8 cellular contexts compared by ENCODE assay signal in genomic region chr10:52314007-52314821, GRCh38. TPM values are rescaled to one million over a fixed set of nuclear protein-coding genes. Genes with fewer than 3 reads are reported as not detected.
DNase-seq lines count a peak whose midpoint lies in the region; ATAC-seq, FAIRE-seq and TF ChIP-seq lines count a peak whose summit lies in the region.

Gene DKK1, plus strand, starts transcription at chr10:52314281. Its CDS starts 154 bp downstream, at chr10:52314435.

- no peaks in the 10 kb centered on the region for H3K9me3 ChIP-seq in HUES6 (ENCODE audit: control insufficient read depth, insufficient read depth, low read depth, low read length)

- no peak for FAIRE-seq in GM12891 (lab: Jason Lieb, UNC)

- H3K4me1 Mint-ChIP-seq in activated T-cell treated with anti-CD3 and anti-CD28 coated beads, Interleukin-2, amount 50 U/mL, for 24 hours (ENCODE audit: low read depth) = peaks cover 13% of the 10 kb centered on the region
- H3K4me1 Mint-ChIP-seq in activated B cell treated with CpG ODN at 0.5 μM for 24 hours (peaks cover 22% of the 10 kb centered on the region), natural killer cell (peaks cover 12 to 22% of the 10 kb centered on the region in 2 donors)

- intact Hi-C loops in activated B cell treated with CpG ODN at 0.5 μM for 24 hours (cut with micrococcal nuclease) = no loop called here
- intact Hi-C loops in natural killer cell (cut with micrococcal nuclease) = no loop called here

- ATAC-seq in activated B cell treated with CpG ODN at 0.5 μM for 24 hours (ENCODE audit: low read depth) = peak; percentile 80
- ATAC-seq in natural killer cell = peak; percentile 53 to 70 (median 65)
- no peak for ATAC-seq in GM21576 (IDR thresholded peaks at IDR 0.05; ENCODE audit: unreplicated experiment)

- H3K4me3 ChIP-seq in HUES6 (ENCODE audit: low read depth, low read length) (peak within 1 kb of the TSS; percentile 72), foreskin fibroblast (ENCODE audit: low read depth in 1 of 2, low read length in 2 of 2) (peak within 1 kb of the TSS; percentile 71 to 97)

- TF ChIP-seq CTCF in activated B cell treated with CpG ODN at 0.5 μM for 24 hours (IDR thresholded peaks at IDR 0.05) (peak; percentile 17), foreskin fibroblast (IDR thresholded peaks at IDR 0.05; ENCODE audit: low read depth, low read length) (peak; percentile 82), natural killer cell (IDR thresholded peaks at IDR 0.05) (peak; percentile 42)

- no peaks in the 10 kb centered on the region for H3K36me3 ChIP-seq in HUES6 (ENCODE audit: control insufficient read depth, insufficient read depth, low read length)

- DNase-seq in activated T-cell treated with anti-CD3 and anti-CD28 coated beads, Interleukin-2, amount 50 U/mL, for 24 hours = peak; percentile 37
- no peak for DNase-seq in activated T-cell treated with anti-CD3 and anti-CD28 coated beads for 4 hours
- DNase-seq in activated B cell treated with CpG ODN at 0.5 μM for 24 hours = peak; percentile 39
- peak; percentile 85 to 94 for DNase-seq in foreskin fibroblast
- peak; percentile 21 for DNase-seq in natural killer cell
- no peak for DNase-seq in GM12891 (ENCODE audit: insufficient read length, low spot score)

- POLR2A ChIA-PET in activated B cell treated with CpG ODN at 0.5 μM for 24 hours (lab: Charles Lee) = no interaction called here

- no peaks in the 10 kb centered on the region for H3K9me3 Mint-ChIP-seq in activated T-cell treated with anti-CD3 and anti-CD28 coated beads, Interleukin-2, amount 50 U/mL, for 24 hours
- H3K9me3 Mint-ChIP-seq in activated B cell treated with CpG ODN at 0.5 μM for 24 hours (no peaks in the 10 kb centered on the region), natural killer cell (no peaks in the 10 kb centered on the region)

- H3K27me3 Mint-ChIP-seq in activated T-cell treated with anti-CD3 and anti-CD28 coated beads, Interleukin-2, amount 50 U/mL, for 24 hours = peaks cover 69% of the 10 kb centered on the region
- H3K27me3 Mint-ChIP-seq in activated B cell treated with CpG ODN at 0.5 μM for 24 hours (peaks cover 41% of the 10 kb centered on the region), natural killer cell (ENCODE audit: low read depth in 2 of 2) (peaks cover 44 to 71% of the 10 kb centered on the region in 2 donors)

- peaks cover 9% of the 10 kb centered on the region; the same call in 1 of the 2 replicates for H3K4me1 ChIP-seq in HUES6 (ENCODE audit: control insufficient read depth, insufficient read depth, low read length)

- H3K9ac ChIP-seq in HUES6 (ENCODE audit: low read length) = peak within 1 kb of the TSS; percentile 80

- no peaks in the 10 kb centered on the region for H3K36me3 Mint-ChIP-seq in activated T-cell treated with anti-CD3 and anti-CD28 coated beads, Interleukin-2, amount 50 U/mL, for 24 hours (ENCODE audit: low read depth)
- H3K36me3 Mint-ChIP-seq in activated B cell treated with CpG ODN at 0.5 μM for 24 hours (ENCODE audit: low read depth) = no peaks in the 10 kb centered on the region
- H3K36me3 Mint-ChIP-seq in natural killer cell = peaks cover 7% of the 10 kb centered on the region

- TF ChIP-seq POLR2A in GM12891 (IDR thresholded peaks at IDR 0.05; ENCODE audit: low read depth, low read length) = no peak

- CTCF ChIA-PET in activated B cell treated with CpG ODN at 0.5 μM for 24 hours (lab: Charles Lee) = interaction anchor here (0.8 to 1.3 kb wide), 2 partner anchors 173 to 175 kb away, joined by 3 read pairs; no protein-coding TSS in a partner anchor

- no peak within 1 kb of the TSS for H3K27ac Mint-ChIP-seq in activated T-cell treated with anti-CD3 and anti-CD28 coated beads, Interleukin-2, amount 50 U/mL, for 24 hours
- H3K27ac Mint-ChIP-seq in activated B cell treated with CpG ODN at 0.5 μM for 24 hours (no peak within 1 kb of the TSS), natural killer cell (no peak within 1 kb of the TSS)

- no peak within 1 kb of the TSS; the same call in 1 of the 2 replicates for H3K27ac ChIP-seq in HUES6 (ENCODE audit: low read depth, low read length)

- peaks cover 83% of the 10 kb centered on the region for H3K27me3 ChIP-seq in HUES6 (ENCODE audit: control insufficient read depth, insufficient read depth, low read length)

- H3K4me3 Mint-ChIP-seq in activated T-cell treated with anti-CD3 and anti-CD28 coated beads, Interleukin-2, amount 50 U/mL, for 24 hours = peak within 1 kb of the TSS; percentile 47
- H3K4me3 Mint-ChIP-seq in activated B cell treated with CpG ODN at 0.5 μM for 24 hours (peak within 1 kb of the TSS; percentile 83), natural killer cell (peak within 1 kb of the TSS; percentile 78)

TF ChIP-seq in GM12891, 5 proteins besides CTCF, POLR2A, EP300 and RAD21:
- TF ChIP-seq POLR2AphosphoS5 (IDR thresholded peaks at IDR 0.05; ENCODE audit: low read depth, low read length) = no peak
- TF ChIP-seq SPI1 (IDR thresholded peaks at IDR 0.05; ENCODE audit: low read depth, low read length) = no peak
- TF ChIP-seq TAF1 (IDR thresholded peaks at IDR 0.05; ENCODE audit: low read depth, low read length) = no peak
- no peak for TF ChIP-seq PAX5 (IDR thresholded peaks at IDR 0.05; ENCODE audit: insufficient read depth, low read length, severe bottlenecking)
- TF ChIP-seq POU2F2 (IDR thresholded peaks at IDR 0.05; ENCODE audit: low read depth, low read length) = no peak
TF ChIP-seq in GM12891: peak in this region for 0.

RNA-seq across cellular contexts. Expression of gene DKK1, which starts in this region (rescaled TPM):
- not detected in 2 replicates for total RNA-seq in activated B cell treated with CpG ODN at 0.5 μM for 24 hours
- not detected for total RNA-seq in natural killer cell
- polyA plus RNA-seq in GM12891 (2012; ENCODE audit: low read depth, missing spikeins) = not detected

Comparison
In these comparisons a context has a peak if more than half of its experiments do, and no peak if none do; other contexts are left out.
1. DNase-seq: peak in activated T-cell treated with anti-CD3 and anti-CD28 coated beads, Interleukin-2, amount 50 U/mL, for 24 hours (single experiment) and foreskin fibroblast (2 of 2); none in activated T-cell treated with anti-CD3 and anti-CD28 coated beads for 4 hours (single experiment) and GM12891 (single experiment).
2. Peak in DNase-seq and ATAC-seq in activated B cell treated with CpG ODN at 0.5 μM for 24 hours; RNA of the gene not detected or under 1 TPM.
3. Peak in DNase-seq and ATAC-seq in natural killer cell; RNA of the gene not detected or under 1 TPM.
4. CTCF ChIP-seq: peak in every context shown above with its lines; median percentile 82 in foreskin fibroblast; 42 in natural killer cell; 17 in activated B cell treated with CpG ODN at 0.5 μM for 24 hours.
5. Peak in every context shown above with its lines, with median percentiles within 50 percentile points of each other: H3K4me3 Mint-ChIP-seq.